Comparison of ENCODE assay signal across 8 cellular contexts in the genomic region with DNA sequence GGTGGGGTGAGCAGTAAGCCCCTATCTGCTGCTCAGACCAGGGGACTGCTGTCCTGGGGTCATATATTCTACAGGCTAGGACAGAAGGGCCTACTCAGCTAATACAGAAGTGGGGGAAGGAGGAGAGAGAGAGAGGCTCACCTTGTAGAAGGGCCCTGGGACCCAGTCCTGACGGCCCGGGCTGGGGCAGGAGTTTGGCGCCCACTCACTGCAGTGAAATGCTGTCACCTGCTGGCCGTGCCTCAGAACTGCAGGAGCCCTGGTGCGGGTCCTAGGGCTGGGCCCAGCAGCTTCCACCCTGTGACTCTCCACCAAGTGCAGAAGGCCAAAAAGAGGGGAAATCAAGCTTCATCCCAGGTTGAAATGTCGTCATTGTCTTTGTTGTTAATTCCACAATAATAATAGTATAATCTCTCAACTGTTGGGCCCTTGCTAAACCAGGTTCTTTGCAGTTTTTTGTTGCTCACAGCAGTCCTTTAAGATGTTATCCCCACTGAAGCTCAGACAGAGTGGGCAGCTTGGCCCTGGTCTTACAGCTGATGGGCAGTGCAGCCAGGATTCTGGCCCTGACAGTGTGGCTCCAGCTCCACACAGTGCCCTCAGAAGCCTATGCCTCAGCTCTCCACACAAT. TPM values are rescaled to one million over a fixed set of nuclear protein-coding genes. Genes with fewer than 3 reads are reported as not detected.
DNase-seq lines count a peak whose midpoint lies in the region; ATAC-seq and TF ChIP-seq lines count a peak whose summit lies in the region.

No MANE protein-coding gene starts in this region.

- ATAC-seq in activated T-helper 17 cell treated with anti-CD3 and anti-CD28 coated beads, Interleukin-2, amount 50 U/mL, for 72 hours (replicated peaks): peak; percentile 72

- no peak overlapping the region for H3K4me3 ChIP-seq in Peyer's patch

- peak; percentile 93 for DNase-seq in HPDE6-E6E7 (ENCODE audit: extremely low spot score)
- peak; percentile 47 to 83 (median 82) for DNase-seq in Peyer's patch
- peak; percentile 18 for DNase-seq in fibroblast of the conjunctiva (ENCODE audit: low read depth)
- peak in 50 of 56 donors; percentile 12 to 89 (median 64) for DNase-seq in nucleus accumbens (lab: John Stamatoyannopoulos, UW)
- no peak for DNase-seq in OCI-M2 (lab: John Stamatoyannopoulos, UW; ENCODE audit: unreplicated experiment)

- no peaks in the 10 kb centered on the region for H3K9me3 Mint-ChIP-seq in activated T-helper 17 cell treated with anti-CD3 and anti-CD28 coated beads, Interleukin-2, amount 50 U/mL, for 72 hours

- no peak overlapping the region for H3K4me3 Mint-ChIP-seq in activated T-helper 17 cell treated with anti-CD3 and anti-CD28 coated beads, Interleukin-2, amount 50 U/mL, for 72 hours

- no peaks in the 10 kb centered on the region for H3K4me1 ChIP-seq in Peyer's patch

- H3K4me1 Mint-ChIP-seq in activated T-helper 17 cell treated with anti-CD3 and anti-CD28 coated beads, Interleukin-2, amount 50 U/mL, for 72 hours: no peaks in the 10 kb centered on the region

- TF ChIP-seq POLR2A in Peyer's patch (IDR thresholded peaks at IDR 0.05): no peak

- H3K9me3 ChIP-seq in Peyer's patch: no peaks in the 10 kb centered on the region

- H3K27me3 ChIP-seq in Peyer's patch: no peaks in the 10 kb centered on the region

- no peak overlapping the region for H3K27ac ChIP-seq in Peyer's patch
- peak overlapping the region; percentile 63 for H3K27ac ChIP-seq in temporal lobe (ENCODE audit: low read depth, low read length)

- TF ChIP-seq CTCF in GM12801 (IDR thresholded peaks at IDR 0.05; ENCODE audit: extremely low read depth, insufficient read length) (peak; percentile 45), Peyer's patch (IDR thresholded peaks at IDR 0.05) (peak; percentile 76 to 98 (median 96))

- no peaks in the 10 kb centered on the region for H3K36me3 Mint-ChIP-seq in activated T-helper 17 cell treated with anti-CD3 and anti-CD28 coated beads, Interleukin-2, amount 50 U/mL, for 72 hours (ENCODE audit: low read depth)

- peaks cover 22% of the 10 kb centered on the region for H3K27me3 Mint-ChIP-seq in activated T-helper 17 cell treated with anti-CD3 and anti-CD28 coated beads, Interleukin-2, amount 50 U/mL, for 72 hours

- no peaks in the 10 kb centered on the region for H3K36me3 ChIP-seq in Peyer's patch

- H3K27ac Mint-ChIP-seq in activated T-helper 17 cell treated with anti-CD3 and anti-CD28 coated beads, Interleukin-2, amount 50 U/mL, for 72 hours: no peak overlapping the region

RNA-seq across cellular contexts. Expression of a gene that starts 29.6 kb away (rescaled TPM):
- total RNA-seq in Peyer's patch: 10 to 100 TPM in 1 of 4 donors, 1 to 10 TPM in 3; 7.8 to 33.3 (median 9.1) TPM
- total RNA-seq in activated T-helper 17 cell treated with anti-CD3 and anti-CD28 coated beads, Interleukin-2, amount 50 U/mL, for 72 hours: not detected
- 0.25 TPM for total RNA-seq in temporal lobe
